ENCODE assay signal across 4 cellular contexts in the genomic region with DNA sequence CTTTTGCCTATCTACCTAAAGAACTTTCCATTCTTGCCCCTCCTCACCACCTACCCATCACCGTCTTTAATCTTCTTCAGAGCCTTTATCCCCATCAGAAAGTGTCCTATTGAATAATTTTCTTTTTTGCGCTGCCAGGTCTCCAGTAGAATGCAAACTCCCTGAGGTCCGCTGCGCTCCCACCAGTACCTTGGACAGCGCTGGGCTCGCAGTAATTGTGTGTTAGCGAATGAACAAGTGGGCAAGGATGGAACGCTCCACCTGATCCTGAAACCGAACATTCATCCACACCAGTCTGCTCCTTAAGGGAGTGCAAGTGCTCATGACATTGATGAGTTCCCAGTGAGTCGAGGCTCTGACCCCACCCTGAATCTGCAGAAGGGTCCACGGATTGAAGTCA.
TF ChIP-seq lines count a peak whose summit lies in the region.

No MANE protein-coding gene starts in this region.

TF ChIP-seq in SK-N-SH, 30 proteins besides CTCF, POLR2A, EP300 and RAD21:
- TF ChIP-seq, protein P1, sequence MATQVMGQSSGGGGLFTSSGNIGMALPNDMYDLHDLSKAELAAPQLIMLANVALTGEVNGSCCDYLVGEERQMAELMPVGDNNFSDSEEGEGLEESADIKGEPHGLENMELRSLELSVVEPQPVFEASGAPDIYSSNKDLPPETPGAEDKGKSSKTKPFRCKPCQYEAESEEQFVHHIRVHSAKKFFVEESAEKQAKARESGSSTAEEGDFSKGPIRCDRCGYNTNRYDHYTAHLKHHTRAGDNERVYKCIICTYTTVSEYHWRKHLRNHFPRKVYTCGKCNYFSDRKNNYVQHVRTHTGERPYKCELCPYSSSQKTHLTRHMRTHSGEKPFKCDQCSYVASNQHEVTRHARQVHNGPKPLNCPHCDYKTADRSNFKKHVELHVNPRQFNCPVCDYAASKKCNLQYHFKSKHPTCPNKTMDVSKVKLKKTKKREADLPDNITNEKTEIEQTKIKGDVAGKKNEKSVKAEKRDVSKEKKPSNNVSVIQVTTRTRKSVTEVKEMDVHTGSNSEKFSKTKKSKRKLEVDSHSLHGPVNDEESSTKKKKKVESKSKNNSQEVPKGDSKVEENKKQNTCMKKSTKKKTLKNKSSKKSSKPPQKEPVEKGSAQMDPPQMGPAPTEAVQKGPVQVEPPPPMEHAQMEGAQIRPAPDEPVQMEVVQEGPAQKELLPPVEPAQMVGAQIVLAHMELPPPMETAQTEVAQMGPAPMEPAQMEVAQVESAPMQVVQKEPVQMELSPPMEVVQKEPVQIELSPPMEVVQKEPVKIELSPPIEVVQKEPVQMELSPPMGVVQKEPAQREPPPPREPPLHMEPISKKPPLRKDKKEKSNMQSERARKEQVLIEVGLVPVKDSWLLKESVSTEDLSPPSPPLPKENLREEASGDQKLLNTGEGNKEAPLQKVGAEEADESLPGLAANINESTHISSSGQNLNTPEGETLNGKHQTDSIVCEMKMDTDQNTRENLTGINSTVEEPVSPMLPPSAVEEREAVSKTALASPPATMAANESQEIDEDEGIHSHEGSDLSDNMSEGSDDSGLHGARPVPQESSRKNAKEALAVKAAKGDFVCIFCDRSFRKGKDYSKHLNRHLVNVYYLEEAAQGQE (IDR thresholded peaks at IDR 0.05; ENCODE audit: low read depth, low read length), result peak; percentile 67; the same call in 1 of the 2 replicates
- TF ChIP-seq TCF12 (IDR thresholded peaks at IDR 0.05), result no peak
TF ChIP-seq in SK-N-SH: peak in this region for 1.

TF ChIP-seq in SK-N-SH treated with all-trans-retinoic acid at 6 μM for 48 hours, 23 proteins besides CTCF, POLR2A, EP300 and RAD21 (continued from another document):
- TF ChIP-seq, protein P2, sequence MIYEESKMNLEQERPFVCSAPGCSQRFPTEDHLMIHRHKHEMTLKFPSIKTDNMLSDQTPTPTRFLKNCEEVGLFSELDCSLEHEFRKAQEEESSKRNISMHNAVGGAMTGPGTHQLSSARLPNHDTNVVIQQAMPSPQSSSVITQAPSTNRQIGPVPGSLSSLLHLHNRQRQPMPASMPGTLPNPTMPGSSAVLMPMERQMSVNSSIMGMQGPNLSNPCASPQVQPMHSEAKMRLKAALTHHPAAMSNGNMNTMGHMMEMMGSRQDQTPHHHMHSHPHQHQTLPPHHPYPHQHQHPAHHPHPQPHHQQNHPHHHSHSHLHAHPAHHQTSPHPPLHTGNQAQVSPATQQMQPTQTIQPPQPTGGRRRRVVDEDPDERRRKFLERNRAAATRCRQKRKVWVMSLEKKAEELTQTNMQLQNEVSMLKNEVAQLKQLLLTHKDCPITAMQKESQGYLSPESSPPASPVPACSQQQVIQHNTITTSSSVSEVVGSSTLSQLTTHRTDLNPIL (CRISPR knock-in tag; IDR thresholded peaks at IDR 0.05; ENCODE audit: low read depth), result no peak
- TF ChIP-seq BACH2 (CRISPR knock-in tag; IDR thresholded peaks at IDR 0.05; ENCODE audit: borderline replicate concordance), result no peak
TF ChIP-seq in SK-N-SH treated with all-trans-retinoic acid at 6 μM for 48 hours: peak in this region for 0.

TF ChIP-seq in Ishikawa, 13 proteins besides CTCF, POLR2A, EP300 and RAD21 (continued from another document):
- TF ChIP-seq, protein P1 (IDR thresholded peaks at IDR 0.05; ENCODE audit: low read depth), result peak; percentile 75

TF ChIP-seq in GM12878, 131 proteins besides CTCF, POLR2A, EP300 and RAD21:
- TF ChIP-seq, protein P1 (IDR thresholded peaks at IDR 0.05; ENCODE audit: low read depth, low read length), result peak; percentile 55; the same call in 1 of the 2 replicates
- TF ChIP-seq MYB (IDR thresholded peaks at IDR 0.05; ENCODE audit: borderline replicate concordance, low read depth, low read length), result no peak
